Comparison of ENCODE assay signal across 1 cellular context in the genomic region with DNA sequence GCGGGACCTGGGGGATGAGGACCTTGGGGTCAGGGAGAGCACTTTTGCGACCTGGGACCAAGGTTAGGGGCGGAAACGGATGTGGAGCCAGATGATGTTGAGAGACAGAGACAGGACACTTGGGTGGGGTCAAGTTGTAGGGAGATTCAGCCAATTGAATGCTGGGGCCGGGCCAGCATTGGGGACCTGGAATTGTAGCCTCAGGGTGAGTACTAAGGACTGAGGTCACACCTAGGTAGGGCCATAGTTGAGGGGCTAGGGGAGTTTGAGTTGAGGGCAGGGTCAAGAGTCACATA.
A peak's percentile ranks its signal among the peaks of the same experiment; 100 is the strongest.
TF ChIP-seq lines count a peak whose summit lies in the region.

No MANE protein-coding gene starts in this region.

TF ChIP-seq in HepG2, 621 proteins besides CTCF, POLR2A, EP300 and RAD21:
- 0 out of 2 replicates have a peak, but pooled peaks have one; percentile 19 for TF ChIP-seq GABPB1 (CRISPR knock-in tag; IDR thresholded peaks at IDR 0.05)
- no peak for TF ChIP-seq ZNF549 (CRISPR knock-in tag; IDR thresholded peaks at IDR 0.05)
- TF ChIP-seq ZNF510 (CRISPR knock-in tag; IDR thresholded peaks at IDR 0.05; ENCODE audit: low read depth) = no peak
- no peak for TF ChIP-seq ZFP82 (CRISPR knock-in tag; IDR thresholded peaks at IDR 0.05; ENCODE audit: borderline replicate concordance)
- no peak for TF ChIP-seq TBP (CRISPR knock-in tag; IDR thresholded peaks at IDR 0.05)
- no peak for TF ChIP-seq EHMT2 (IDR thresholded peaks at IDR 0.05; ENCODE audit: borderline replicate concordance, low read depth, low read length)
- TF ChIP-seq PREB (CRISPR knock-in tag; IDR thresholded peaks at IDR 0.05) = no peak
- TF ChIP-seq ZFP91 (CRISPR knock-in tag; IDR thresholded peaks at IDR 0.05; ENCODE audit: borderline replicate concordance) = no peak
- TF ChIP-seq, protein P1, sequence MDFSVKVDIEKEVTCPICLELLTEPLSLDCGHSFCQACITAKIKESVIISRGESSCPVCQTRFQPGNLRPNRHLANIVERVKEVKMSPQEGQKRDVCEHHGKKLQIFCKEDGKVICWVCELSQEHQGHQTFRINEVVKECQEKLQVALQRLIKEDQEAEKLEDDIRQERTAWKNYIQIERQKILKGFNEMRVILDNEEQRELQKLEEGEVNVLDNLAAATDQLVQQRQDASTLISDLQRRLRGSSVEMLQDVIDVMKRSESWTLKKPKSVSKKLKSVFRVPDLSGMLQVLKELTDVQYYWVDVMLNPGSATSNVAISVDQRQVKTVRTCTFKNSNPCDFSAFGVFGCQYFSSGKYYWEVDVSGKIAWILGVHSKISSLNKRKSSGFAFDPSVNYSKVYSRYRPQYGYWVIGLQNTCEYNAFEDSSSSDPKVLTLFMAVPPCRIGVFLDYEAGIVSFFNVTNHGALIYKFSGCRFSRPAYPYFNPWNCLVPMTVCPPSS (IDR thresholded peaks at IDR 0.05) = no peak
- no peak for TF ChIP-seq ZSCAN30 (CRISPR knock-in tag; IDR thresholded peaks at IDR 0.05)
- TF ChIP-seq MBNL3 (CRISPR knock-in tag; conservative IDR thresholded peaks at IDR 0.05) = no peak
- no peak for TF ChIP-seq PLRG1 (conservative IDR thresholded peaks at IDR 0.05)
- TF ChIP-seq RFX5 (IDR thresholded peaks at IDR 0.05; ENCODE audit: low read depth, low read length) = no peak
- TF ChIP-seq RFXAP (CRISPR knock-in tag; IDR thresholded peaks at IDR 0.05; ENCODE audit: borderline replicate concordance) = no peak
- TF ChIP-seq U2AF2 (IDR thresholded peaks at IDR 0.05; ENCODE audit: low read depth, low read length) = no peak
- no peak for TF ChIP-seq CERS6 (CRISPR knock-in tag; IDR thresholded peaks at IDR 0.05)
- 0 out of 2 replicates have a peak, but pooled peaks have one; percentile 30 for TF ChIP-seq IRF9 (CRISPR knock-in tag; IDR thresholded peaks at IDR 0.05; ENCODE audit: borderline replicate concordance)
- TF ChIP-seq CEBPG (CRISPR knock-in tag; IDR thresholded peaks at IDR 0.05) = no peak
- TF ChIP-seq TCF7L2 (IDR thresholded peaks at IDR 0.05; ENCODE audit: low read depth, low read length) = no peak
- TF ChIP-seq HOXD1 (CRISPR knock-in tag; IDR thresholded peaks at IDR 0.05) = no peak
- 0 out of 2 replicates have a peak, but pooled peaks have one; percentile 24 for TF ChIP-seq HOXA3 (CRISPR knock-in tag; IDR thresholded peaks at IDR 0.05)
- TF ChIP-seq CREB1 (IDR thresholded peaks at IDR 0.05) = no peak
- no peak for TF ChIP-seq CREB1 (CRISPR knock-in tag; IDR thresholded peaks at IDR 0.05)
- no peak for TF ChIP-seq ZNF674 (CRISPR knock-in tag; IDR thresholded peaks at IDR 0.05; ENCODE audit: low read depth)
- no peak for TF ChIP-seq ZNF83 (CRISPR knock-in tag; IDR thresholded peaks at IDR 0.05; ENCODE audit: borderline replicate concordance)
- no peak for TF ChIP-seq ZNF337 (CRISPR knock-in tag; IDR thresholded peaks at IDR 0.05; ENCODE audit: borderline replicate concordance, low read depth)
- TF ChIP-seq, protein P2, sequence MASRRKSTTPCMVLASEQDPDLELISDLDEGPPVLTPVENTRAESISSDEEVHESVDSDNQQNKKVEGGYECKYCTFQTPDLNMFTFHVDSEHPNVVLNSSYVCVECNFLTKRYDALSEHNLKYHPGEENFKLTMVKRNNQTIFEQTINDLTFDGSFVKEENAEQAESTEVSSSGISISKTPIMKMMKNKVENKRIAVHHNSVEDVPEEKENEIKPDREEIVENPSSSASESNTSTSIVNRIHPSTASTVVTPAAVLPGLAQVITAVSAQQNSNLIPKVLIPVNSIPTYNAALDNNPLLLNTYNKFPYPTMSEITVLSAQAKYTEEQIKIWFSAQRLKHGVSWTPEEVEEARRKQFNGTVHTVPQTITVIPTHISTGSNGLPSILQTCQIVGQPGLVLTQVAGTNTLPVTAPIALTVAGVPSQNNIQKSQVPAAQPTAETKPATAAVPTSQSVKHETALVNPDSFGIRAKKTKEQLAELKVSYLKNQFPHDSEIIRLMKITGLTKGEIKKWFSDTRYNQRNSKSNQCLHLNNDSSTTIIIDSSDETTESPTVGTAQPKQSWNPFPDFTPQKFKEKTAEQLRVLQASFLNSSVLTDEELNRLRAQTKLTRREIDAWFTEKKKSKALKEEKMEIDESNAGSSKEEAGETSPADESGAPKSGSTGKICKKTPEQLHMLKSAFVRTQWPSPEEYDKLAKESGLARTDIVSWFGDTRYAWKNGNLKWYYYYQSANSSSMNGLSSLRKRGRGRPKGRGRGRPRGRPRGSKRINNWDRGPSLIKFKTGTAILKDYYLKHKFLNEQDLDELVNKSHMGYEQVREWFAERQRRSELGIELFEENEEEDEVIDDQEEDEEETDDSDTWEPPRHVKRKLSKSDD (CRISPR knock-in tag; IDR thresholded peaks at IDR 0.05; ENCODE audit: low read depth) = no peak
- TF ChIP-seq SAFB2 (CRISPR knock-in tag; IDR thresholded peaks at IDR 0.05; ENCODE audit: borderline replicate concordance, low read depth) = no peak
- no peak for TF ChIP-seq MAFG (CRISPR knock-in tag; IDR thresholded peaks at IDR 0.05)
- TF ChIP-seq, protein P3, sequence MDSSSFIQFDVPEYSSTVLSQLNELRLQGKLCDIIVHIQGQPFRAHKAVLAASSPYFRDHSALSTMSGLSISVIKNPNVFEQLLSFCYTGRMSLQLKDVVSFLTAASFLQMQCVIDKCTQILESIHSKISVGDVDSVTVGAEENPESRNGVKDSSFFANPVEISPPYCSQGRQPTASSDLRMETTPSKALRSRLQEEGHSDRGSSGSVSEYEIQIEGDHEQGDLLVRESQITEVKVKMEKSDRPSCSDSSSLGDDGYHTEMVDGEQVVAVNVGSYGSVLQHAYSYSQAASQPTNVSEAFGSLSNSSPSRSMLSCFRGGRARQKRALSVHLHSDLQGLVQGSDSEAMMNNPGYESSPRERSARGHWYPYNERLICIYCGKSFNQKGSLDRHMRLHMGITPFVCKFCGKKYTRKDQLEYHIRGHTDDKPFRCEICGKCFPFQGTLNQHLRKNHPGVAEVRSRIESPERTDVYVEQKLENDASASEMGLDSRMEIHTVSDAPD (CRISPR knock-in tag; IDR thresholded peaks at IDR 0.05) = no peak
- TF ChIP-seq, protein P4, sequence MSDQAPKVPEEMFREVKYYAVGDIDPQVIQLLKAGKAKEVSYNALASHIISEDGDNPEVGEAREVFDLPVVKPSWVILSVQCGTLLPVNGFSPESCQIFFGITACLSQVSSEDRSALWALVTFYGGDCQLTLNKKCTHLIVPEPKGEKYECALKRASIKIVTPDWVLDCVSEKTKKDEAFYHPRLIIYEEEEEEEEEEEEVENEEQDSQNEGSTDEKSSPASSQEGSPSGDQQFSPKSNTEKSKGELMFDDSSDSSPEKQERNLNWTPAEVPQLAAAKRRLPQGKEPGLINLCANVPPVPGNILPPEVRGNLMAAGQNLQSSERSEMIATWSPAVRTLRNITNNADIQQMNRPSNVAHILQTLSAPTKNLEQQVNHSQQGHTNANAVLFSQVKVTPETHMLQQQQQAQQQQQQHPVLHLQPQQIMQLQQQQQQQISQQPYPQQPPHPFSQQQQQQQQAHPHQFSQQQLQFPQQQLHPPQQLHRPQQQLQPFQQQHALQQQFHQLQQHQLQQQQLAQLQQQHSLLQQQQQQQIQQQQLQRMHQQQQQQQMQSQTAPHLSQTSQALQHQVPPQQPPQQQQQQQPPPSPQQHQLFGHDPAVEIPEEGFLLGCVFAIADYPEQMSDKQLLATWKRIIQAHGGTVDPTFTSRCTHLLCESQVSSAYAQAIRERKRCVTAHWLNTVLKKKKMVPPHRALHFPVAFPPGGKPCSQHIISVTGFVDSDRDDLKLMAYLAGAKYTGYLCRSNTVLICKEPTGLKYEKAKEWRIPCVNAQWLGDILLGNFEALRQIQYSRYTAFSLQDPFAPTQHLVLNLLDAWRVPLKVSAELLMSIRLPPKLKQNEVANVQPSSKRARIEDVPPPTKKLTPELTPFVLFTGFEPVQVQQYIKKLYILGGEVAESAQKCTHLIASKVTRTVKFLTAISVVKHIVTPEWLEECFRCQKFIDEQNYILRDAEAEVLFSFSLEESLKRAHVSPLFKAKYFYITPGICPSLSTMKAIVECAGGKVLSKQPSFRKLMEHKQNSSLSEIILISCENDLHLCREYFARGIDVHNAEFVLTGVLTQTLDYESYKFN (CRISPR knock-in tag; conservative IDR thresholded peaks at IDR 0.05) = no peak
- no peak for TF ChIP-seq JDP2 (CRISPR knock-in tag; IDR thresholded peaks at IDR 0.05; ENCODE audit: borderline replicate concordance)
- no peak for TF ChIP-seq ZSCAN25 (CRISPR knock-in tag; IDR thresholded peaks at IDR 0.05)
- no peak for TF ChIP-seq WIZ (CRISPR knock-in tag; IDR thresholded peaks at IDR 0.05)
- TF ChIP-seq, protein P5, sequence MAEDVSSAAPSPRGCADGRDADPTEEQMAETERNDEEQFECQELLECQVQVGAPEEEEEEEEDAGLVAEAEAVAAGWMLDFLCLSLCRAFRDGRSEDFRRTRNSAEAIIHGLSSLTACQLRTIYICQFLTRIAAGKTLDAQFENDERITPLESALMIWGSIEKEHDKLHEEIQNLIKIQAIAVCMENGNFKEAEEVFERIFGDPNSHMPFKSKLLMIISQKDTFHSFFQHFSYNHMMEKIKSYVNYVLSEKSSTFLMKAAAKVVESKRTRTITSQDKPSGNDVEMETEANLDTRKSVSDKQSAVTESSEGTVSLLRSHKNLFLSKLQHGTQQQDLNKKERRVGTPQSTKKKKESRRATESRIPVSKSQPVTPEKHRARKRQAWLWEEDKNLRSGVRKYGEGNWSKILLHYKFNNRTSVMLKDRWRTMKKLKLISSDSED (CRISPR knock-in tag; IDR thresholded peaks at IDR 0.05) = 0 out of 2 replicates have a peak, but pooled peaks have one; percentile 22
- TF ChIP-seq, protein P6, sequence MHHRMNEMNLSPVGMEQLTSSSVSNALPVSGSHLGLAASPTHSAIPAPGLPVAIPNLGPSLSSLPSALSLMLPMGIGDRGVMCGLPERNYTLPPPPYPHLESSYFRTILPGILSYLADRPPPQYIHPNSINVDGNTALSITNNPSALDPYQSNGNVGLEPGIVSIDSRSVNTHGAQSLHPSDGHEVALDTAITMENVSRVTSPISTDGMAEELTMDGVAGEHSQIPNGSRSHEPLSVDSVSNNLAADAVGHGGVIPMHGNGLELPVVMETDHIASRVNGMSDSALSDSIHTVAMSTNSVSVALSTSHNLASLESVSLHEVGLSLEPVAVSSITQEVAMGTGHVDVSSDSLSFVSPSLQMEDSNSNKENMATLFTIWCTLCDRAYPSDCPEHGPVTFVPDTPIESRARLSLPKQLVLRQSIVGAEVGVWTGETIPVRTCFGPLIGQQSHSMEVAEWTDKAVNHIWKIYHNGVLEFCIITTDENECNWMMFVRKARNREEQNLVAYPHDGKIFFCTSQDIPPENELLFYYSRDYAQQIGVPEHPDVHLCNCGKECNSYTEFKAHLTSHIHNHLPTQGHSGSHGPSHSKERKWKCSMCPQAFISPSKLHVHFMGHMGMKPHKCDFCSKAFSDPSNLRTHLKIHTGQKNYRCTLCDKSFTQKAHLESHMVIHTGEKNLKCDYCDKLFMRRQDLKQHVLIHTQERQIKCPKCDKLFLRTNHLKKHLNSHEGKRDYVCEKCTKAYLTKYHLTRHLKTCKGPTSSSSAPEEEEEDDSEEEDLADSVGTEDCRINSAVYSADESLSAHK (CRISPR knock-in tag; IDR thresholded peaks at IDR 0.05; ENCODE audit: borderline replicate concordance) = no peak
- TF ChIP-seq HOXA5 (CRISPR knock-in tag; IDR thresholded peaks at IDR 0.05) = no peak
- TF ChIP-seq GABPA (IDR thresholded peaks at IDR 0.05; ENCODE audit: low read depth, low read length) = no peak
- 0 out of 2 replicates have a peak, but pooled peaks have one; percentile 2 for TF ChIP-seq GABPA (CRISPR knock-in tag; IDR thresholded peaks at IDR 0.05; ENCODE audit: low read depth)
- TF ChIP-seq ZNF777 (CRISPR knock-in tag; IDR thresholded peaks at IDR 0.05) = no peak
- TF ChIP-seq ZNF891 (CRISPR knock-in tag; IDR thresholded peaks at IDR 0.05) = no peak
- TF ChIP-seq ZNF672 (CRISPR knock-in tag; IDR thresholded peaks at IDR 0.05) = no peak
- no peak for TF ChIP-seq ZSCAN20 (CRISPR knock-in tag; IDR thresholded peaks at IDR 0.05; ENCODE audit: borderline replicate concordance)
